14 cellular contexts compared by ENCODE assay signal in genomic region chr7:148584154-148584827, GRCh38. TPM values are rescaled to one million over a fixed set of nuclear protein-coding genes. Genes with fewer than 3 reads are reported as not detected.
DNase-seq lines count a peak whose midpoint lies in the region; ATAC-seq, FAIRE-seq and TF ChIP-seq lines count a peak whose summit lies in the region.
"Had no signal": no experiment of that assay in that cellular context is flagged by ENCODE, and none has a peak within 500 bp of the region (broad histone marks: within the 10 kb centered on the region; RNA-seq: fewer than 3 reads in every experiment).

No MANE protein-coding gene starts in this region.

- no peak for TF ChIP-seq POLR2A in GM12892 (IDR thresholded peaks at IDR 0.05; ENCODE audit: low read depth, low read length)

- ATAC-seq in GM19035 (IDR thresholded peaks at IDR 0.05; ENCODE audit: unreplicated experiment) (peak; percentile 75), HG02798 (IDR thresholded peaks at IDR 0.05; ENCODE audit: poor library complexity, unreplicated experiment) (peak; percentile 76), HG03575 (IDR thresholded peaks at IDR 0.05; ENCODE audit: extremely low read depth, insufficient number of reproducible peaks, low FRiP score, unreplicated experiment) (peak; percentile 95)

- FAIRE-seq in GM12892 (lab: Jason Lieb, UNC), result peak; percentile 54
- FAIRE-seq: D721Med, endothelial cell of umbilical vein had no signal

- H3K36me3 ChIP-seq in Caco-2 (ENCODE audit: control insufficient read depth, insufficient read depth, low read length), result no peaks in the 10 kb centered on the region
- H3K36me3 ChIP-seq: uterus had no signal

- H3K9me3 ChIP-seq in Caco-2, result no peaks in the 10 kb centered on the region
- H3K9me3 ChIP-seq: uterus had no signal

- no peaks in the 10 kb centered on the region for H3K9me3 Mint-ChIP-seq in Caco-2 (ENCODE audit: unreplicated experiment)

- no peaks in the 10 kb centered on the region for H3K4me1 Mint-ChIP-seq in Caco-2 (ENCODE audit: low read depth, unreplicated experiment)

- CTCF ChIA-PET in Caco-2 (lab: Charles Lee), result no interaction called here

- no peaks in the 10 kb centered on the region for H3K27me3 Mint-ChIP-seq in Caco-2 (ENCODE audit: insufficient read depth, unreplicated experiment)

- H3K36me3 Mint-ChIP-seq in Caco-2 (ENCODE audit: insufficient read depth, unreplicated experiment), result no peaks in the 10 kb centered on the region

- no peaks in the 10 kb centered on the region for H3K4me1 ChIP-seq in Caco-2
- H3K4me1 ChIP-seq: uterus had no signal

- intact Hi-C loops in Caco-2 (cut with micrococcal nuclease; ENCODE audit: unreplicated experiment), result no loop called here

- POLR2A ChIA-PET in Caco-2 (lab: Charles Lee), result no interaction called here

- H3K27me3 ChIP-seq in Caco-2 (replicated peaks; ENCODE audit: control insufficient read depth, insufficient read depth, low read length), result no peaks in the 10 kb centered on the region; the same call in 1 of the 2 replicates
- H3K27me3 ChIP-seq: uterus had no signal

- H3K27ac Mint-ChIP-seq in Caco-2 (ENCODE audit: unreplicated experiment), result no peak overlapping the region

- no peak overlapping the region for H3K4me3 ChIP-seq in Caco-2 (ENCODE audit: low read depth, low read length)
- H3K4me3 ChIP-seq: GM23248, uterus had no signal

- no TSS peak for BruUV-seq in Caco-2 (replicated peaks; lab: Mats Ljungman, UMichigan)

- DNase-seq in GM12892 (ENCODE audit: insufficient read length) (no peak), Caco-2 (no peak), NCI-H1694 treated with DMSO at 0.1 percent for 48 hours (lab: John Stamatoyannopoulos, UW) (no peak), Kasumi-1 (lab: John Stamatoyannopoulos, UW) (no peak)
- DNase-seq in activated CD8-positive, alpha-beta memory T cell treated with anti-CD3 and anti-CD28 coated beads, Interleukin-2, amount 50 U/mL, for 48 hours, result no peak
- DNase-seq: GM23248, Karpas-422, NCI-H82, uterus had no signal

- TF ChIP-seq CTCF in Caco-2 (IDR thresholded peaks at IDR 0.05; ENCODE audit: insufficient read depth in 1 of 2, low read depth in 1 of 2, low read length in 1 of 2, severe bottlenecking in 1 of 2, unreplicated experiment in 1 of 2), result no peak

- H3K4me3 Mint-ChIP-seq in Caco-2 (ENCODE audit: unreplicated experiment), result no peak overlapping the region

RNA-seq across cellular contexts. Expression of gene C7orf33, which starts 6.3 kb away (rescaled TPM):
- polyA plus RNA-seq in GM12892 (2012; ENCODE audit: missing spikeins), result not detected
- 0.23 TPM in 1 of 2 replicates, not detected in the other for total RNA-seq in Caco-2 (2022)
- total RNA-seq: endothelial cell of umbilical vein, GM23248, uterus had no signal
- polyA plus RNA-seq: endothelial cell of umbilical vein, GM23248 had no signal
